25 cellular contexts compared by ENCODE assay signal in genomic region chr4:145069361-145069760, GRCh38. TPM values are rescaled to one million over a fixed set of nuclear protein-coding genes. Genes with fewer than 3 reads are reported as not detected.
DNase-seq lines count a peak whose midpoint lies in the region; ATAC-seq and TF ChIP-seq lines count a peak whose summit lies in the region.
"Had no signal": no experiment of that assay in that cellular context is flagged by ENCODE, and none has a peak within 500 bp of the region (broad histone marks: within the 10 kb centered on the region; RNA-seq: fewer than 3 reads in every experiment).

No MANE protein-coding gene starts in this region.

- H4K20me1 ChIP-seq in SK-N-SH (ENCODE audit: insufficient read depth), result no peaks in the 10 kb centered on the region

- no peak overlapping the region for H2AFZ ChIP-seq in SK-N-SH (ENCODE audit: low read depth)
- H2AFZ ChIP-seq: hepatocyte, neural progenitor cell had no signal

- ATAC-seq in SK-N-SH treated with all-trans-retinoic acid at 6 μM for 48 hours (peak; percentile 43; the same call in 1 of the 3 replicates), GM19395 (IDR thresholded peaks at IDR 0.05; ENCODE audit: unreplicated experiment) (no peak), HG02798 (IDR thresholded peaks at IDR 0.05; ENCODE audit: poor library complexity, unreplicated experiment) (no peak)
- ATAC-seq: stimulated activated naive CD8-positive, alpha-beta T cell treated with anti-CD3 and anti-CD28 coated beads, Interleukin-15, Interleukin-2, amounts not matched to agents 100 U/mL and 50 U/mL, for 24 hours had no signal

- peaks cover 15% of the 10 kb centered on the region for H3K79me2 ChIP-seq in SK-N-SH (ENCODE audit: insufficient read depth)

- H3F3A ChIP-seq in SK-N-SH (replicated peaks; ENCODE audit: insufficient read depth), result no peaks in the 10 kb centered on the region

- no peak overlapping the region for H3K4me2 ChIP-seq in SK-N-SH
- H3K4me2 ChIP-seq: hepatocyte, neural progenitor cell had no signal

- TF ChIP-seq RAD21 in SK-N-SH (IDR thresholded peaks at IDR 0.05; ENCODE audit: low read length), result no peak

- no peak overlapping the region for H3K9ac ChIP-seq in SK-N-SH
- H3K9ac ChIP-seq: neural progenitor cell had no signal

- TF ChIP-seq CTCF in SK-N-SH (IDR thresholded peaks at IDR 0.05) (no peak), foreskin fibroblast (IDR thresholded peaks at IDR 0.05; ENCODE audit: low read depth, low read length) (no peak)

- 75% methylated on average over 3 of the region's 3 CpGs for WGBS in SK-N-SH (ENCODE audit: low lambda C conversion rate)

- no peak overlapping the region for H3K27ac ChIP-seq in SK-N-SH (ENCODE audit: low read depth in 2 of 2, low read length in 1 of 2)
- H3K27ac ChIP-seq: 22Rv1, coronary artery, epithelial cell of prostate, hepatocyte, neural progenitor cell had no signal

- H3K36me3 ChIP-seq in SK-N-SH (replicated peaks in 1 of 2; ENCODE audit: control insufficient read depth in 1 of 2, insufficient read depth in 2 of 2, low read length in 1 of 2), result peaks cover 9 to 13% of the 10 kb centered on the region in 2 experiments
- H3K36me3 ChIP-seq: MG63, neural progenitor cell had no signal

- H3K9me2 ChIP-seq in SK-N-SH, result no peaks in the 10 kb centered on the region

- H3K27me3 ChIP-seq in SK-N-SH (ENCODE audit: insufficient read depth), result no peaks in the 10 kb centered on the region
- H3K27me3 ChIP-seq: hepatocyte, MG63, neural progenitor cell had no signal

- no peak overlapping the region for H3K4me3 ChIP-seq in SK-N-SH (ENCODE audit: low read depth in 2 of 2, low read length in 1 of 2)
- no peak overlapping the region for H3K4me3 ChIP-seq in foreskin fibroblast (ENCODE audit: low read depth in 1 of 2, low read length in 2 of 2)
- H3K4me3 ChIP-seq: coronary artery, hepatocyte, MG63, neural progenitor cell had no signal

- CTCF ChIA-PET in SK-N-SH (lab: Yijun Ruan, JAX), result interaction anchor here (2.0 kb wide), 1 partner anchor 8 kb away, joined by 11 read pairs; no protein-coding TSS in a partner anchor

- POLR2A ChIA-PET in SK-N-SH (lab: Yijun Ruan, JAX), result no interaction called here

- no peaks in the 10 kb centered on the region for H3K9me3 ChIP-seq in SK-N-SH
- H3K9me3 ChIP-seq: MG63 had no signal

- H3K4me1 ChIP-seq in SK-N-SH (ENCODE audit: control insufficient read depth in 1 of 2, insufficient read depth in 2 of 2, low read depth in 1 of 2, low read length in 1 of 2), result peaks cover 0 to 7% of the 10 kb centered on the region in 2 experiments; a peak in 2 of 4 replicates

- TF ChIP-seq EP300 in SK-N-SH (IDR thresholded peaks at IDR 0.05; ENCODE audit: borderline replicate concordance in 1 of 2, low read depth in 1 of 2, low read length in 1 of 2), result no peak

- DNase-seq in SK-N-SH, result no peak
- peak; percentile 53 for DNase-seq in amniotic epithelial cell (ENCODE audit: low read depth)
- peak; percentile 39 to 71 for DNase-seq in foreskin fibroblast
- DNase-seq in NOMO-1 treated with dmso at 0.1 percent for 144 hours (lab: John Stamatoyannopoulos, UW; ENCODE audit: unreplicated experiment), result no peak
- DNase-seq in T-helper 1 cell, result no peak
- DNase-seq: activated CD8-positive, alpha-beta memory T cell treated with anti-CD3 and anti-CD28 coated beads, Interleukin-2, amount 50 U/mL, for 4 hours; activated gamma-delta T cell treated with Interleukin-2 at 50 U/mL for 16 hours; anterior cingulate cortex; DMS53; kidney glomerular epithelial cell; MG63; midbrain; NCI-H187; SIG-M5; stimulated activated CD4-positive, alpha-beta T cell treated with anti-CD3 and anti-CD28 coated beads, Interleukin-15, amount 100 ng/mL, for 24 hours; stimulated activated naive CD8-positive, alpha-beta T cell treated with anti-CD3 and anti-CD28 coated beads, Interleukin-15, Interleukin-2, amounts not matched to agents 100 U/mL and 50 U/mL, for 24 hours; T-helper 9 cell had no signal

TF ChIP-seq in SK-N-SH treated with all-trans-retinoic acid at 6 μM for 48 hours, 23 proteins besides CTCF, POLR2A, EP300 and RAD21:
- TF ChIP-seq RARB (CRISPR knock-in tag; IDR thresholded peaks at IDR 0.05) (no peak), ZNF8 (CRISPR knock-in tag; IDR thresholded peaks at IDR 0.05) (no peak), PPARA (CRISPR knock-in tag; IDR thresholded peaks at IDR 0.05; ENCODE audit: borderline replicate concordance) (no peak), ZFP3 (CRISPR knock-in tag; IDR thresholded peaks at IDR 0.05) (no peak), SNAI2 (CRISPR knock-in tag; IDR thresholded peaks at IDR 0.05) (no peak)
- TF ChIP-seq, protein P1, sequence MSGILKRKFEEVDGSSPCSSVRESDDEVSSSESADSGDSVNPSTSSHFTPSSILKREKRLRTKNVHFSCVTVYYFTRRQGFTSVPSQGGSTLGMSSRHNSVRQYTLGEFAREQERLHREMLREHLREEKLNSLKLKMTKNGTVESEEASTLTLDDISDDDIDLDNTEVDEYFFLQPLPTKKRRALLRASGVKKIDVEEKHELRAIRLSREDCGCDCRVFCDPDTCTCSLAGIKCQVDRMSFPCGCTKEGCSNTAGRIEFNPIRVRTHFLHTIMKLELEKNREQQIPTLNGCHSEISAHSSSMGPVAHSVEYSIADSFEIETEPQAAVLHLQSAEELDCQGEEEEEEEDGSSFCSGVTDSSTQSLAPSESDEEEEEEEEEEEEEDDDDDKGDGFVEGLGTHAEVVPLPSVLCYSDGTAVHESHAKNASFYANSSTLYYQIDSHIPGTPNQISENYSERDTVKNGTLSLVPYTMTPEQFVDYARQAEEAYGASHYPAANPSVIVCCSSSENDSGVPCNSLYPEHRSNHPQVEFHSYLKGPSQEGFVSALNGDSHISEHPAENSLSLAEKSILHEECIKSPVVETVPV (CRISPR knock-in tag; IDR thresholded peaks at IDR 0.05), result no peak

TF ChIP-seq in SK-N-SH, 30 proteins besides CTCF, POLR2A, EP300 and RAD21:
- TF ChIP-seq TCF12 (IDR thresholded peaks at IDR 0.05) (no peak), TAF1 (IDR thresholded peaks at IDR 0.05; ENCODE audit: borderline replicate concordance, low read depth, low read length) (no peak), EZH2phosphoT487 (IDR thresholded peaks at IDR 0.05; ENCODE audit: borderline replicate concordance, low read depth) (no peak), GABPA (IDR thresholded peaks at IDR 0.05; ENCODE audit: low read depth) (no peak), MAX (IDR thresholded peaks at IDR 0.05; ENCODE audit: low read depth) (no peak), FOXM1 (IDR thresholded peaks at IDR 0.05; ENCODE audit: low read depth) (no peak), USF1 (IDR thresholded peaks at IDR 0.05; ENCODE audit: borderline replicate concordance, low read depth) (no peak), YY1 (IDR thresholded peaks at IDR 0.05; ENCODE audit: low read depth) (no peak)
- TF ChIP-seq, protein P2, sequence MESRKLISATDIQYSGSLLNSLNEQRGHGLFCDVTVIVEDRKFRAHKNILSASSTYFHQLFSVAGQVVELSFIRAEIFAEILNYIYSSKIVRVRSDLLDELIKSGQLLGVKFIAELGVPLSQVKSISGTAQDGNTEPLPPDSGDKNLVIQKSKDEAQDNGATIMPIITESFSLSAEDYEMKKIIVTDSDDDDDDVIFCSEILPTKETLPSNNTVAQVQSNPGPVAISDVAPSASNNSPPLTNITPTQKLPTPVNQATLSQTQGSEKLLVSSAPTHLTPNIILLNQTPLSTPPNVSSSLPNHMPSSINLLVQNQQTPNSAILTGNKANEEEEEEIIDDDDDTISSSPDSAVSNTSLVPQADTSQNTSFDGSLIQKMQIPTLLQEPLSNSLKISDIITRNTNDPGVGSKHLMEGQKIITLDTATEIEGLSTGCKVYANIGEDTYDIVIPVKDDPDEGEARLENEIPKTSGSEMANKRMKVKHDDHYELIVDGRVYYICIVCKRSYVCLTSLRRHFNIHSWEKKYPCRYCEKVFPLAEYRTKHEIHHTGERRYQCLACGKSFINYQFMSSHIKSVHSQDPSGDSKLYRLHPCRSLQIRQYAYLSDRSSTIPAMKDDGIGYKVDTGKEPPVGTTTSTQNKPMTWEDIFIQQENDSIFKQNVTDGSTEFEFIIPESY (IDR thresholded peaks at IDR 0.05; ENCODE audit: borderline replicate concordance, low read depth), result no peak

RNA-seq across cellular contexts. Expression of gene ANAPC10, which starts 28.6 kb away (rescaled TPM):
- polyA plus RNA-seq in SK-N-SH (2012; rRNA removed), result 19.1 and 24.3 TPM in 2 replicates
- polyA plus RNA-seq in SK-N-SH (2012; cell fraction: cytosol; rRNA removed), result 29.3 and 37.9 TPM in 2 replicates
- 9.6 and 16.7 TPM in 2 replicates for polyA plus RNA-seq in SK-N-SH (2012; cell fraction: nucleus; rRNA removed)

RNA-seq across cellular contexts. Expression of gene ABCE1, which starts 28.8 kb away (rescaled TPM):
- polyA plus RNA-seq in SK-N-SH (2012; rRNA removed), result 48.3 and 51.8 TPM in 2 replicates
- polyA plus RNA-seq in SK-N-SH (2012; cell fraction: cytosol; rRNA removed), result 58.9 and 60.9 TPM in 2 replicates
- polyA plus RNA-seq in SK-N-SH (2012; cell fraction: nucleus; rRNA removed), result 36.8 and 70.0 TPM in 2 replicates

Comparison
In these comparisons a context has a peak if more than half of its experiments do, and no peak if none do; other contexts are left out.
1. DNase-seq: peak in amniotic epithelial cell (single experiment) and foreskin fibroblast (2 of 2); none in SK-N-SH (single experiment), NOMO-1 treated with dmso at 0.1 percent for 144 hours (single experiment) and T-helper 1 cell (0 of 5).